ENCODE assay signal across 8 cellular contexts in genomic region chr13:26557393-26558073, GRCh38. TPM values are rescaled to one million over a fixed set of nuclear protein-coding genes. Genes with fewer than 3 reads are reported as not detected.
DNase-seq lines count a peak whose midpoint lies in the region; ATAC-seq, FAIRE-seq and TF ChIP-seq lines count a peak whose summit lies in the region.

WASF3 (plus strand) TSS chr13:26557683; CDS start chr13:26642271, 84,588 bp downstream.

- H4K20me1 ChIP-seq in endothelial cell of umbilical vein (replicated peaks; ENCODE audit: control insufficient read depth, extremely low read depth, insufficient read depth, low read length), result no peaks in the 10 kb centered on the region

- no peak for TF ChIP-seq CTCF in AG04449 (IDR thresholded peaks at IDR 0.05; ENCODE audit: insufficient read depth, low read length, missing control alignments)
- TF ChIP-seq CTCF in endothelial cell of umbilical vein (IDR thresholded peaks at IDR 0.05; ENCODE audit: extremely low read depth in 1 of 2, insufficient read depth in 1 of 2, low read depth in 1 of 2, low read length in 2 of 2), result no peak

- H3K4me1 ChIP-seq in endothelial cell of umbilical vein (ENCODE audit: control insufficient read depth, extremely low read depth, insufficient read depth, low read length), result peaks cover 29% of the 10 kb centered on the region

- DNase-seq in AG04449 (ENCODE audit: low read depth, low spot score), result peak; percentile 42
- DNase-seq in NCI-H2171 (lab: John Stamatoyannopoulos, UW), result peak; percentile 86
- DNase-seq in activated CD4-positive, alpha-beta T cell treated with anti-CD3 and anti-CD28 coated beads, Interleukin-2, amount 10 ng/mL, durations not matched to agents 7 days and 5 days, result peak; percentile 59
- DNase-seq in endothelial cell of umbilical vein (ENCODE audit: low read depth, low spot score), result peak; percentile 95
- peak; percentile 96 for DNase-seq in medulla oblongata (ENCODE audit: extremely low spot score)
- peak; percentile 37 to 49 for DNase-seq in stimulated activated CD8-positive, alpha-beta memory T cell treated with anti-CD3 and anti-CD28 coated beads, Interleukin-15, amount 100 ng/mL, for 48 hours (ENCODE audit: low read depth in 2 of 2)

- H3K4me2 ChIP-seq in endothelial cell of umbilical vein (ENCODE audit: insufficient read depth, low read length), result peak within 1 kb of the TSS; percentile 97

- no peaks in the 10 kb centered on the region for H3K9me1 ChIP-seq in endothelial cell of umbilical vein (replicated peaks; ENCODE audit: control insufficient read depth, extremely low read depth, insufficient read depth, low read length)

- H3K9ac ChIP-seq in endothelial cell of umbilical vein (replicated peaks; ENCODE audit: extremely low read depth, insufficient read depth, low read length), result peak within 1 kb of the TSS; percentile 69

- peak; percentile 88 for FAIRE-seq in endothelial cell of umbilical vein (lab: Jason Lieb, UNC)

- peaks cover 3% of the 10 kb centered on the region for H3K4me1 Mint-ChIP-seq in activated CD4-positive, alpha-beta T cell treated with anti-CD3 and anti-CD28 coated beads, Interleukin-2, amount 10 ng/mL, durations not matched to agents 7 days and 5 days

- H3K36me3 Mint-ChIP-seq in activated CD4-positive, alpha-beta T cell treated with anti-CD3 and anti-CD28 coated beads, Interleukin-2, amount 10 ng/mL, durations not matched to agents 7 days and 5 days (ENCODE audit: low read depth), result no peaks in the 10 kb centered on the region

- peaks cover 37% of the 10 kb centered on the region for H3K27me3 Mint-ChIP-seq in activated CD4-positive, alpha-beta T cell treated with anti-CD3 and anti-CD28 coated beads, Interleukin-2, amount 10 ng/mL, durations not matched to agents 7 days and 5 days

- POLR2A ChIA-PET in AG04449 (lab: Yijun Ruan, JAX), result interaction anchor here (1.0 kb wide), 2 partner anchors 9 to 355 kb away, joined by 3 read pairs; no protein-coding TSS in a partner anchor
- POLR2A ChIA-PET in activated CD4-positive, alpha-beta T cell treated with anti-CD3 and anti-CD28 coated beads, Interleukin-2, amount 10 ng/mL, durations not matched to agents 7 days and 5 days (lab: Charles Lee), result interaction anchor here (0.6 kb wide), 1 partner anchor 8 kb away, joined by 3 read pairs; no protein-coding TSS in a partner anchor
- POLR2A ChIA-PET in endothelial cell of umbilical vein (lab: Charles Lee), result no interaction called here

- ATAC-seq in GM18907 (IDR thresholded peaks at IDR 0.05; ENCODE audit: unreplicated experiment), result peak; percentile 98
- ATAC-seq in HG03108 (IDR thresholded peaks at IDR 0.05; ENCODE audit: unreplicated experiment), result peak; percentile 96

- peaks cover 0 to 18% of the 10 kb centered on the region in 2 experiments for H3K27me3 ChIP-seq in endothelial cell of umbilical vein (ENCODE audit: control insufficient read depth in 2 of 2, insufficient read depth in 2 of 2, low read length in 2 of 2)

- peak within 1 kb of the TSS; percentile 99 for H2AFZ ChIP-seq in endothelial cell of umbilical vein (ENCODE audit: low read depth, low read length)

- peak; percentile 73 for TF ChIP-seq POLR2A in endothelial cell of umbilical vein (IDR thresholded peaks at IDR 0.05; ENCODE audit: low read depth, low read length)

- no peaks in the 10 kb centered on the region for H3K36me3 ChIP-seq in endothelial cell of umbilical vein (ENCODE audit: control insufficient read depth in 2 of 2, extremely low read depth in 1 of 2, insufficient read depth in 2 of 2, low read length in 2 of 2)

- peaks cover 40% of the 10 kb centered on the region for H3K79me2 ChIP-seq in endothelial cell of umbilical vein (ENCODE audit: control insufficient read depth, insufficient read depth, low read length)

- H3K27ac ChIP-seq in endothelial cell of umbilical vein (ENCODE audit: insufficient read depth, low read depth, low read length), result peak within 1 kb of the TSS; percentile 20

- H3K9me3 ChIP-seq in endothelial cell of umbilical vein (replicated peaks; ENCODE audit: control insufficient read depth, insufficient read depth, low read length), result no peaks in the 10 kb centered on the region

- H3K27ac Mint-ChIP-seq in activated CD4-positive, alpha-beta T cell treated with anti-CD3 and anti-CD28 coated beads, Interleukin-2, amount 10 ng/mL, durations not matched to agents 7 days and 5 days, result no peak within 1 kb of the TSS

- intact Hi-C loops in endothelial cell of umbilical vein (cut with micrococcal nuclease), result loop anchor here (1.0 to 5.0 kb wide), 5 partner anchors 28 to 371 kb away; no protein-coding TSS in a partner anchor

- H3K4me3 Mint-ChIP-seq in activated CD4-positive, alpha-beta T cell treated with anti-CD3 and anti-CD28 coated beads, Interleukin-2, amount 10 ng/mL, durations not matched to agents 7 days and 5 days, result peak within 1 kb of the TSS; percentile 56

- dilution Hi-C loops in endothelial cell of umbilical vein (cut with MboI; ENCODE audit: extremely low pct_ligation_motif_present, low sequenced_read_pairs), result no loop called here

- BruUV-seq in endothelial cell of umbilical vein (replicated peaks; lab: Mats Ljungman, UMichigan), result no TSS peak

- CTCF ChIA-PET in AG04449 (lab: Yijun Ruan, JAX), result interaction anchor here (0.5 to 1.2 kb wide), 2 partner anchors 28 to 373 kb away, joined by 3 to 5 read pairs; no protein-coding TSS in a partner anchor
- CTCF ChIA-PET in activated CD4-positive, alpha-beta T cell treated with anti-CD3 and anti-CD28 coated beads, Interleukin-2, amount 10 ng/mL, durations not matched to agents 7 days and 5 days (lab: Charles Lee), result no interaction called here
- CTCF ChIA-PET in endothelial cell of umbilical vein (lab: Charles Lee), result interaction anchor here (0.6 to 3.4 kb wide), 8 partner anchors 22 to 373 kb away, joined by 3 to 31 read pairs (median 6); no protein-coding TSS in a partner anchor

- peak within 1 kb of the TSS; percentile 72 for H3K4me3 ChIP-seq in AG04449 (ENCODE audit: low read depth, low read length)
- H3K4me3 ChIP-seq in endothelial cell of umbilical vein (replicated peaks in 1 of 3; ENCODE audit: insufficient read depth in 1 of 3, low read depth in 1 of 3, low read length in 3 of 3), result peak within 1 kb of the TSS; percentile 84 to 94 (median 85)

- no peaks in the 10 kb centered on the region for H3K9me3 Mint-ChIP-seq in activated CD4-positive, alpha-beta T cell treated with anti-CD3 and anti-CD28 coated beads, Interleukin-2, amount 10 ng/mL, durations not matched to agents 7 days and 5 days

TF ChIP-seq in endothelial cell of umbilical vein, 7 proteins besides CTCF, POLR2A, EP300 and RAD21:
- TF ChIP-seq GATA2 (IDR thresholded peaks at IDR 0.05; ENCODE audit: insufficient read depth, insufficient read length, low read depth, low read length) (no peak), POLR2AphosphoS5 (IDR thresholded peaks at IDR 0.05; ENCODE audit: insufficient read depth, low read depth, low read length) (peak; percentile 63), MAX (IDR thresholded peaks at IDR 0.05; ENCODE audit: insufficient read depth, insufficient read length) (no peak), FOS (IDR thresholded peaks at IDR 0.05; ENCODE audit: borderline replicate concordance, insufficient read depth, low read length) (no peak), EZH2 (IDR thresholded peaks at IDR 0.05; ENCODE audit: borderline replicate concordance, low read depth, low read length, severe bottlenecking) (no peak), MYC (IDR thresholded peaks at IDR 0.05; ENCODE audit: low read depth, low read length) (no peak), JUN (IDR thresholded peaks at IDR 0.05; ENCODE audit: borderline replicate concordance, insufficient read depth, insufficient read length, low read depth) (no peak)
TF ChIP-seq in endothelial cell of umbilical vein: peak in this region for 1.

RNA-seq across cellular contexts. Expression of gene WASF3, which starts in this region (rescaled TPM):
- total RNA-seq in activated CD4-positive, alpha-beta T cell treated with anti-CD3 and anti-CD28 coated beads, Interleukin-2, amount 10 ng/mL, durations not matched to agents 7 days and 5 days, result under 1 TPM in 1 of 2 experiments, not detected in 1; 0.12 TPM
- 29.7 and 32.4 TPM in 2 replicates for total RNA-seq in endothelial cell of umbilical vein
- polyA plus RNA-seq in endothelial cell of umbilical vein, result 16.5 and 18.5 TPM in 2 replicates
- polyA plus RNA-seq in endothelial cell of umbilical vein (2011; cell fraction: cytosol; rRNA removed), result 19.5 and 21.6 TPM in 2 replicates
- 39.8 and 48.9 TPM in 2 replicates for polyA plus RNA-seq in endothelial cell of umbilical vein (2011; cell fraction: nucleus; rRNA removed)
- polyA plus RNA-seq in endothelial cell of umbilical vein (2012), result 25.4 and 33.4 TPM in 2 replicates
- 20.6 and 21.0 TPM in 2 replicates for polyA minus RNA-seq in endothelial cell of umbilical vein
- not detected for polyA minus RNA-seq in endothelial cell of umbilical vein (2011; cell fraction: cytosol; rRNA and poly(A)+ RNA removed)
- 15.0 and 17.3 TPM in 2 replicates for polyA minus RNA-seq in endothelial cell of umbilical vein (2011; cell fraction: nucleus; rRNA and poly(A)+ RNA removed)

Comparison
In these comparisons a context has a peak if more than half of its experiments do, and no peak if none do; other contexts are left out.
1. Peak in every context shown above with its lines: DNase-seq, ATAC-seq, H3K4me3 ChIP-seq and H3K27ac ChIP-seq.
2. RNA of gene WASF3 (total RNA-seq): 29.7 to 32.4 TPM in endothelial cell of umbilical vein; 0.12 TPM in activated CD4-positive, alpha-beta T cell treated with anti-CD3 and anti-CD28 coated beads, Interleukin-2, amount 10 ng/mL, durations not matched to agents 7 days and 5 days; every median in the first group is over 10 times any median in the second.
3. Peak in DNase-seq in activated CD4-positive, alpha-beta T cell treated with anti-CD3 and anti-CD28 coated beads, Interleukin-2, amount 10 ng/mL, durations not matched to agents 7 days and 5 days; RNA of the gene not detected or under 1 TPM.
4. DNase-seq: peak in every context shown above with its lines; median percentile 96 in medulla oblongata; 95 in endothelial cell of umbilical vein; 86 in NCI-H2171; 59 in activated CD4-positive, alpha-beta T cell treated with anti-CD3 and anti-CD28 coated beads, Interleukin-2, amount 10 ng/mL, durations not matched to agents 7 days and 5 days; 43 in stimulated activated CD8-positive, alpha-beta memory T cell treated with anti-CD3 and anti-CD28 coated beads, Interleukin-15, amount 100 ng/mL, for 48 hours; 42 in AG04449.